In genomic region chr6:41684311-41685182, GRCh38 we compare ENCODE assay signal across 10 cellular contexts. TPM values are rescaled to one million over a fixed set of nuclear protein-coding genes. Genes with fewer than 3 reads are reported as not detected.
"Had no signal": no experiment of that assay in that cellular context is flagged by ENCODE, and none has a peak within 500 bp of the region (broad histone marks: within the 10 kb centered on the region; RNA-seq: fewer than 3 reads in every experiment).

No MANE protein-coding gene starts in this region.

- H3K9me3 ChIP-seq: esophagus squamous epithelium, left lung had no signal

- DNase-seq: esophagus squamous epithelium had no signal

- H3K27ac ChIP-seq: brain microvascular endothelial cell, left lung had no signal

- H3K27ac Mint-ChIP-seq: nephron; stimulated activated naive CD8-positive, alpha-beta T cell treated with anti-CD3 and anti-CD28 coated beads, Interleukin-15, amount 100 ng/mL, for 72 hours; WTC11 had no signal

- H3K27me3 Mint-ChIP-seq: activated naive CD4-positive, alpha-beta T cell treated with anti-CD3 and anti-CD28 coated beads, Interleukin-2, amount 50 U/mL, for 24 hours; stimulated activated naive CD8-positive, alpha-beta T cell treated with anti-CD3 and anti-CD28 coated beads, Interleukin-15, amount 100 ng/mL, for 72 hours had no signal

- H3K9me3 Mint-ChIP-seq: activated naive CD4-positive, alpha-beta T cell treated with anti-CD3 and anti-CD28 coated beads, Interleukin-2, amount 50 U/mL, for 24 hours; activated T-helper 2 cell treated with anti-CD3 and anti-CD28 coated beads, Interferon-gamma antibody, Interleukin-2, Interleukin-4, amounts not matched to agents 10 μg/mL and 5 μg/mL and 100 μg/mL, durations not matched to agents 14 hours and 24 hours and 36 hours; immature natural killer cell; nephron; stimulated activated naive CD8-positive, alpha-beta T cell treated with anti-CD3 and anti-CD28 coated beads, Interleukin-15, amount 100 ng/mL, for 72 hours; WTC11 had no signal

- H3K36me3 Mint-ChIP-seq: activated naive CD4-positive, alpha-beta T cell treated with anti-CD3 and anti-CD28 coated beads, Interleukin-2, amount 50 U/mL, for 24 hours; WTC11 had no signal

RNA-seq across cellular contexts. Expression of gene MDFI, which starts 46.3 kb away (rescaled TPM):
- total RNA-seq: activated T-helper 2 cell treated with anti-CD3 and anti-CD28 coated beads, Interferon-gamma antibody, Interleukin-2, Interleukin-4, amounts not matched to agents 10 μg/mL and 5 μg/mL and 100 μg/mL, durations not matched to agents 14 hours and 24 hours and 36 hours; T-helper 1 cell treated with Interleukin-12 subunit alpha and Interleukin-12 subunit beta and Interleukin-4 antibody, amounts not matched to agents 30 ng/mL and 1 ng/mL, for 36 hours had no signal
